30 cellular contexts compared by ENCODE assay signal in the genomic region with DNA sequence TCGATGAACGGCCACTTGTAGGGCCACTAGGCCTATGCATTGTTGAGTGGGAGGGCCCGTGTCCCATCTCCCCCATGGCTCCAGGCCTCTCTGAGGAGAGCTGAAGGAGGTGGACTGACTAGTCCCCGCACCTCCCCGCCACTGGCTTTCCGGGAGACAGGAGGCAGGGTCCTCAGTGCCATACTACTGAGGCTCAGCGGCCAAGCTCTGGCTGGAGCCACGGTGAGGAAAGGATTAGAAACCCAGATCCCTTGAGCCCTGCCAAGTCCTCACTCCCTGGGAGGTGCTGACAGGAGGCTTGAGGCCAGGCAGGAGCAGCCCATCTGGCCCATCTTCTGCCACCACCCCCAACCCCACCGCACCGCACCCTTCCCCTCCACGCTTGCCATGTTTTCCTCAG. TPM values are rescaled to one million over a fixed set of nuclear protein-coding genes. Genes with fewer than 3 reads are reported as not detected.
A peak's percentile ranks its signal among the peaks of the same experiment; 100 is the strongest.
DNase-seq lines count a peak whose midpoint lies in the region; ATAC-seq and TF ChIP-seq lines count a peak whose summit lies in the region.
"Had no signal": no experiment of that assay in that cellular context is flagged by ENCODE, and none has a peak within 500 bp of the region (broad histone marks: within the 10 kb centered on the region; RNA-seq: fewer than 3 reads in every experiment).

No MANE protein-coding gene starts in this region.

- H3K79me2 ChIP-seq in OCI-LY7 (ENCODE audit: insufficient read depth, low read depth, low read length), result peaks cover 12% of the 10 kb centered on the region; the same call in 1 of the 2 replicates

- H3K27ac ChIP-seq in ovary (no peak overlapping the region), OCI-LY7 (ENCODE audit: low read depth, low read length, poor library complexity, severe bottlenecking) (no peak overlapping the region)
- H3K27ac ChIP-seq: colonic mucosa, PC-9, skin epidermis, testis had no signal

- CTCF ChIA-PET in OCI-LY7 (lab: Charles Lee; ENCODE audit: unreplicated experiment), result no interaction called here

- POLR2A ChIA-PET in OCI-LY7 (lab: Charles Lee), result interaction anchor here (0.7 kb wide), 1 partner anchor 26 kb away, joined by 3 read pairs; no protein-coding TSS in a partner anchor

- intact Hi-C loops in cardiac septum (cut with DNase I), result no loop called here
- intact Hi-C loops in ovary (cut with DNase I), result no loop called here
- intact Hi-C loops in OCI-LY7 (cut with micrococcal nuclease; ENCODE audit: unreplicated experiment), result no loop called here

- no peak for TF ChIP-seq EP300 in ovary (IDR thresholded peaks at IDR 0.05)

- BruUV-seq in OCI-LY7 (replicated peaks; lab: Mats Ljungman, UMichigan), result no TSS peak

- no peaks in the 10 kb centered on the region for H3K9me3 ChIP-seq in ovary
- H3K9me3 ChIP-seq in OCI-LY7 (ENCODE audit: low read length), result no peaks in the 10 kb centered on the region
- H3K9me3 ChIP-seq: colonic mucosa, testis had no signal

- no peak overlapping the region for H3K4me3 ChIP-seq in ovary
- H3K4me3 ChIP-seq in OCI-LY7 (ENCODE audit: low read depth, low read length, poor library complexity, severe bottlenecking), result no peak overlapping the region
- H3K4me3 ChIP-seq: colonic mucosa, PC-9, skin epidermis, testis had no signal

- TF ChIP-seq POLR2A in ovary (IDR thresholded peaks at IDR 0.05), result no peak

- 90 to 94% (median 93%) methylated on average over 11 of the region's 11 CpGs for WGBS in ovary, 3 donors

- H3K36me3 ChIP-seq in ovary (no peaks in the 10 kb centered on the region), OCI-LY7 (ENCODE audit: insufficient read depth, low read length) (peaks cover 96% of the 10 kb centered on the region)

- DNase-seq in DMS 273 treated with DMSO at 0.1 percent for 48 hours (lab: John Stamatoyannopoulos, UW) (peak; percentile 68), NCI-H446 treated with DMSO at 0.1 percent for 48 hours (lab: John Stamatoyannopoulos, UW) (peak; percentile 91), cardiac septum (ENCODE audit: low spot score) (peak; percentile 78), ovary (peak in 3 of 5 donors; percentile 11 to 27 (median 12)), OCI-LY7 (ENCODE audit: low spot score) (no peak)
- DNase-seq in stimulated activated CD4-positive, alpha-beta T cell treated with anti-CD3 and anti-CD28 coated beads, Interleukin-2, amount 100 ng/mL, for 48 hours, result no peak
- DNase-seq: activated CD4-positive, alpha-beta T cell treated with anti-CD3 and anti-CD28 coated beads, Interleukin-2, amount 50 U/mL, for 1 hour; activated CD8-positive, alpha-beta memory T cell treated with anti-CD3 and anti-CD28 coated beads, Interleukin-2, amount 50 U/mL, for 4 hours; activated effector memory CD4-positive, alpha-beta T cell treated with Interleukin-2 at 50 U/mL for 16 hours; CD4-positive, CD25-positive, alpha-beta regulatory T cell; colonic mucosa; DMS53; GF-D8; glutamatergic neuron; KBM-7; left colon; midbrain; MM.1S; natural killer cell; NCI-H1436 treated with DMSO at 0.1 percent for 48 hours; NCI-H2171; NCI-H774; PC-9; stimulated activated CD4-positive, alpha-beta T cell treated with anti-CD3 and anti-CD28 coated beads, Interleukin-2, amount 100 ng/mL, for 24 hours; T-helper 17 cell; testis had no signal

- no peak overlapping the region for H2AFZ ChIP-seq in OCI-LY7 (ENCODE audit: low read length)
- H2AFZ ChIP-seq: PC-9 had no signal

- ATAC-seq in SK-N-SH treated with all-trans-retinoic acid at 6 μM for 48 hours, result no peak
- ATAC-seq: HCT116; left colon; natural killer cell; stimulated activated memory B cell treated with anti-CD40 and anti-IgM and Interleukin-4, amounts not matched to agents 10 μg/mL and 1 μg/mL and 100 μg/mL, for 72 hours; T-helper 17 cell had no signal

- TF ChIP-seq CTCF in ovary (IDR thresholded peaks at IDR 0.05) (no peak), OCI-LY7 (conservative IDR thresholded peaks at IDR 0.05; ENCODE audit: low read length) (no peak)

- H3K4me1 ChIP-seq in ovary (ENCODE audit: insufficient read depth), result no peaks in the 10 kb centered on the region
- H3K4me1 ChIP-seq in OCI-LY7 (ENCODE audit: insufficient read depth, low read length, poor library complexity, severe bottlenecking), result no peaks in the 10 kb centered on the region
- H3K4me1 ChIP-seq: colonic mucosa, testis had no signal

- no peaks in the 10 kb centered on the region for H3K27me3 ChIP-seq in ovary
- H3K27me3 ChIP-seq: colonic mucosa, testis had no signal

- no peak overlapping the region for H3K4me2 ChIP-seq in OCI-LY7 (ENCODE audit: low read length)
- H3K4me2 ChIP-seq: PC-9 had no signal

- no peaks in the 10 kb centered on the region for H4K20me1 ChIP-seq in OCI-LY7 (ENCODE audit: insufficient read depth, low read length)

- no peaks in the 10 kb centered on the region for H3K9me2 ChIP-seq in OCI-LY7 (ENCODE audit: insufficient read depth, low read length)

TF ChIP-seq in SK-N-SH treated with all-trans-retinoic acid at 6 μM for 48 hours, 23 proteins besides CTCF, POLR2A, EP300 and RAD21 (continues in another document):
- TF ChIP-seq TCF4 (CRISPR knock-in tag; IDR thresholded peaks at IDR 0.05; ENCODE audit: borderline replicate concordance) (no peak), ESRRG (CRISPR knock-in tag; IDR thresholded peaks at IDR 0.05) (no peak), OSR1 (CRISPR knock-in tag; IDR thresholded peaks at IDR 0.05) (no peak), ZNF565 (CRISPR knock-in tag; conservative IDR thresholded peaks at IDR 0.05; ENCODE audit: low read depth) (no peak), ZNF8 (CRISPR knock-in tag; IDR thresholded peaks at IDR 0.05) (no peak), ISL1 (CRISPR knock-in tag; IDR thresholded peaks at IDR 0.05) (no peak), ARNTL (CRISPR knock-in tag; IDR thresholded peaks at IDR 0.05; ENCODE audit: borderline replicate concordance, low read depth) (no peak), CSDC2 (CRISPR knock-in tag; IDR thresholded peaks at IDR 0.05) (no peak), TOX (CRISPR knock-in tag; IDR thresholded peaks at IDR 0.05; ENCODE audit: borderline replicate concordance) (no peak), BACH2 (CRISPR knock-in tag; IDR thresholded peaks at IDR 0.05; ENCODE audit: borderline replicate concordance) (no peak), RARB (CRISPR knock-in tag; IDR thresholded peaks at IDR 0.05) (no peak), CREB5 (CRISPR knock-in tag; IDR thresholded peaks at IDR 0.05; ENCODE audit: low read depth) (no peak), ZNF70 (CRISPR knock-in tag; IDR thresholded peaks at IDR 0.05) (no peak)
- TF ChIP-seq, protein P1, sequence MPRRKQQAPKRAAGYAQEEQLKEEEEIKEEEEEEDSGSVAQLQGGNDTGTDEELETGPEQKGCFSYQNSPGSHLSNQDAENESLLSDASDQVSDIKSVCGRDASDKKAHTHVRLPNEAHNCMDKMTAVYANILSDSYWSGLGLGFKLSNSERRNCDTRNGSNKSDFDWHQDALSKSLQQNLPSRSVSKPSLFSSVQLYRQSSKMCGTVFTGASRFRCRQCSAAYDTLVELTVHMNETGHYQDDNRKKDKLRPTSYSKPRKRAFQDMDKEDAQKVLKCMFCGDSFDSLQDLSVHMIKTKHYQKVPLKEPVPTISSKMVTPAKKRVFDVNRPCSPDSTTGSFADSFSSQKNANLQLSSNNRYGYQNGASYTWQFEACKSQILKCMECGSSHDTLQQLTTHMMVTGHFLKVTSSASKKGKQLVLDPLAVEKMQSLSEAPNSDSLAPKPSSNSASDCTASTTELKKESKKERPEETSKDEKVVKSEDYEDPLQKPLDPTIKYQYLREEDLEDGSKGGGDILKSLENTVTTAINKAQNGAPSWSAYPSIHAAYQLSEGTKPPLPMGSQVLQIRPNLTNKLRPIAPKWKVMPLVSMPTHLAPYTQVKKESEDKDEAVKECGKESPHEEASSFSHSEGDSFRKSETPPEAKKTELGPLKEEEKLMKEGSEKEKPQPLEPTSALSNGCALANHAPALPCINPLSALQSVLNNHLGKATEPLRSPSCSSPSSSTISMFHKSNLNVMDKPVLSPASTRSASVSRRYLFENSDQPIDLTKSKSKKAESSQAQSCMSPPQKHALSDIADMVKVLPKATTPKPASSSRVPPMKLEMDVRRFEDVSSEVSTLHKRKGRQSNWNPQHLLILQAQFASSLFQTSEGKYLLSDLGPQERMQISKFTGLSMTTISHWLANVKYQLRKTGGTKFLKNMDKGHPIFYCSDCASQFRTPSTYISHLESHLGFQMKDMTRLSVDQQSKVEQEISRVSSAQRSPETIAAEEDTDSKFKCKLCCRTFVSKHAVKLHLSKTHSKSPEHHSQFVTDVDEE (CRISPR knock-in tag; IDR thresholded peaks at IDR 0.05), result no peak

RNA-seq across cellular contexts. Expression of gene CCDC8, which starts 29.0 kb away (rescaled TPM):
- total RNA-seq in cardiac septum (34.2 TPM), ovary (10 to 100 TPM; 29.3 to 82.6 (median 67.9) TPM), OCI-LY7 (2022) (0.10 TPM in 1 of 2 replicates, not detected in the other)
- 10 to 100 TPM; 20.1 to 35.7 TPM for polyA plus RNA-seq in ovary
- total RNA-seq in OCI-LY7 (2014; rRNA removed; shearing (Covaris generic)), result 0.09 TPM in 1 of 2 replicates, not detected in the other
- total RNA-seq: CD4-positive, CD25-positive, alpha-beta regulatory T cell; natural killer cell; T-helper 17 cell had no signal
- polyA plus RNA-seq: CD4-positive, CD25-positive, alpha-beta regulatory T cell had no signal

RNA-seq across cellular contexts. Expression of gene PPP5C, which starts 37.5 kb away (rescaled TPM):
- 82.8 TPM for total RNA-seq in cardiac septum
- total RNA-seq in ovary, result 10 to 100 TPM; 34.5 to 63.4 (median 45.3) TPM
- polyA plus RNA-seq in ovary, result 10 to 100 TPM; 33.1 to 79.2 TPM
- total RNA-seq in OCI-LY7 (2014; rRNA removed; shearing (Covaris generic)), result 110 and 118 TPM in 2 replicates
- 103 and 105 TPM in 2 replicates for total RNA-seq in OCI-LY7 (2022)

RNA-seq across cellular contexts. Expression of gene PNMA8C, which starts 44.3 kb away (rescaled TPM):
- 0.16 TPM for total RNA-seq in cardiac septum
- total RNA-seq in ovary, result under 1 TPM in 6 of 7 donors, not detected in 1; 0.25 to 0.82 (median 0.39) TPM
- polyA plus RNA-seq in ovary, result under 1 TPM; 0.15 to 0.32 TPM
- total RNA-seq in OCI-LY7 (2014; rRNA removed; shearing (Covaris generic)), result 1.0 and 1.5 TPM in 2 replicates
- total RNA-seq in OCI-LY7 (2022), result 4.3 and 4.9 TPM in 2 replicates
- total RNA-seq: CD4-positive, CD25-positive, alpha-beta regulatory T cell; PC-9 had no signal
- polyA plus RNA-seq: CD4-positive, CD25-positive, alpha-beta regulatory T cell had no signal

Comparison
In these comparisons a context has a peak if more than half of its experiments do, and no peak if none do; other contexts are left out.
1. DNase-seq: peak in DMS 273 treated with DMSO at 0.1 percent for 48 hours (single experiment), NCI-H446 treated with DMSO at 0.1 percent for 48 hours (single experiment), cardiac septum (single experiment) and ovary (3 of 5); none in OCI-LY7 (single experiment) and stimulated activated CD4-positive, alpha-beta T cell treated with anti-CD3 and anti-CD28 coated beads, Interleukin-2, amount 100 ng/mL, for 48 hours (0 of 2).
2. RNA of gene CCDC8, which starts 29.0 kb away (total RNA-seq): 29.3 to 82.6 TPM in ovary and 34.2 TPM in cardiac septum (single experiment); 0.09 to 0.10 TPM in OCI-LY7; every median in the first group is over 10 times any median in the second.